Comparison of ENCODE assay signal across 26 cellular contexts in the genomic region with DNA sequence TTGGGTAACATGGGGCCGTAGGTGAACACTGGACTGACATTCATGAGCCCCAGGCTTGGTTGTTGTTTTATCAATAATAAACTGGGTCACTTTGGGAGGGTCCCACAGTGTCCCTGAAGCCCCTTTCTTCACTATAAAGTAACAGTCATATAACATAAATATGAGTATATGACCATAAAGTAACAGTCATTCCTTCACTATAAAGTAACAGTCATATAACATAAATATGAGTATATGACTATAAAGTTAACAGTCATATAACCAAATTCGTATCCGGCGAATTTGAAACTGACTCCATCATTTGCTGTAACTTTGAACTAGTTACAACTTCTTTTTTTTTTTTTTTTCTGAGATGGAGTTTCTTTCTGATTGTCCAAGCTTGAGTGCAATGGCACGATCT.
"Had no signal": no experiment of that assay in that cellular context is flagged by ENCODE, and none has a peak within 500 bp of the region (broad histone marks: within the 10 kb centered on the region; RNA-seq: fewer than 3 reads in every experiment).

No MANE protein-coding gene starts in this region.

- H3K4me1 ChIP-seq: adrenal gland, body of pancreas, colonic mucosa, esophagus squamous epithelium, gastroesophageal sphincter, heart right ventricle had no signal

- H3K36me3 ChIP-seq: adrenal gland, colonic mucosa, esophagus squamous epithelium, gastroesophageal sphincter, heart right ventricle had no signal

- H3K9me3 ChIP-seq: adrenal gland, body of pancreas, colonic mucosa, esophagus squamous epithelium, gastroesophageal sphincter, heart right ventricle had no signal

- H3K27ac Mint-ChIP-seq: activated CD4-positive, alpha-beta memory T cell treated with anti-CD3 and anti-CD28 coated beads, Interleukin-2, amount 10 ng/mL, durations not matched to agents 7 days and 5 days; activated CD4-positive, alpha-beta T cell treated with anti-CD3 and anti-CD28 coated beads, Interleukin-2, amount 10 ng/mL, durations not matched to agents 7 days and 5 days; activated naive CD4-positive, alpha-beta T cell treated with anti-CD3 and anti-CD28 coated beads, Interleukin-2, amount 10 ng/mL, durations not matched to agents 7 days and 5 days; activated naive CD8-positive, alpha-beta T cell treated with anti-CD3 and anti-CD28 coated beads for 36 hours; activated naive CD8-positive, alpha-beta T cell treated with anti-CD3 and anti-CD28 coated beads, Interleukin-2, amount 50 U/mL, for 24 hours; activated T-cell treated with anti-CD3 and anti-CD28 coated beads, Interleukin-2, amount 50 U/mL, for 24 hours; activated T-cell treated with anti-CD3 and anti-CD28 coated beads, Interleukin-2, amount 50 U/mL, for 72 hours had no signal

- ATAC-seq: activated naive CD8-positive, alpha-beta T cell treated with anti-CD3 and anti-CD28 coated beads, Interleukin-2, amount 50 U/mL, for 24 hours; body of pancreas; gastroesophageal sphincter; heart right ventricle had no signal

- DNase-seq: activated CD4-positive, alpha-beta memory T cell treated with anti-CD3 and anti-CD28 coated beads, Interleukin-2, amount 10 ng/mL, durations not matched to agents 7 days and 5 days; activated CD4-positive, alpha-beta T cell treated with anti-CD3 and anti-CD28 coated beads for 4 hours; activated CD4-positive, alpha-beta T cell treated with anti-CD3 and anti-CD28 coated beads, Interleukin-2, amount 10 ng/mL, durations not matched to agents 7 days and 5 days; activated CD4-positive, alpha-beta T cell treated with anti-CD3 and anti-CD28 coated beads, Interleukin-2, amount 50 U/mL, for 4 hours; activated CD8-positive, alpha-beta memory T cell treated with anti-CD3 and anti-CD28 coated beads, Interleukin-2, amount 50 U/mL, for 48 hours; activated effector memory CD4-positive, alpha-beta T cell treated with Interleukin-2 at 50 U/mL for 16 hours; activated gamma-delta T cell treated with Interleukin-2 at 50 U/mL for 16 hours; activated naive CD4-positive, alpha-beta T cell treated with anti-CD3 and anti-CD28 coated beads, Interleukin-2, amount 10 ng/mL, durations not matched to agents 7 days and 5 days; activated naive CD8-positive, alpha-beta T cell treated with anti-CD3 and anti-CD28 coated beads for 36 hours; activated naive CD8-positive, alpha-beta T cell treated with anti-CD3 and anti-CD28 coated beads, Interleukin-2, amount 50 U/mL, for 24 hours; activated T-cell treated with anti-CD3 and anti-CD28 coated beads for 4 hours; activated T-cell treated with anti-CD3 and anti-CD28 coated beads, Interleukin-2, amount 50 U/mL, for 24 hours; activated T-cell treated with anti-CD3 and anti-CD28 coated beads, Interleukin-2, amount 50 U/mL, for 72 hours; adrenal gland; amygdala; aorta; body of pancreas; central memory CD4-positive, alpha-beta T cell; cerebellar nuclear complex; colonic mucosa; effector CD8-positive, alpha-beta T cell; esophagus squamous epithelium; foreskin melanocyte; heart right ventricle; T-helper 2 cell had no signal

- H3K9me3 Mint-ChIP-seq: activated CD4-positive, alpha-beta memory T cell treated with anti-CD3 and anti-CD28 coated beads, Interleukin-2, amount 10 ng/mL, durations not matched to agents 7 days and 5 days; activated CD4-positive, alpha-beta T cell treated with anti-CD3 and anti-CD28 coated beads, Interleukin-2, amount 10 ng/mL, durations not matched to agents 7 days and 5 days; activated naive CD4-positive, alpha-beta T cell treated with anti-CD3 and anti-CD28 coated beads, Interleukin-2, amount 10 ng/mL, durations not matched to agents 7 days and 5 days; activated naive CD8-positive, alpha-beta T cell treated with anti-CD3 and anti-CD28 coated beads for 36 hours; activated naive CD8-positive, alpha-beta T cell treated with anti-CD3 and anti-CD28 coated beads, Interleukin-2, amount 50 U/mL, for 24 hours; activated T-cell treated with anti-CD3 and anti-CD28 coated beads, Interleukin-2, amount 50 U/mL, for 24 hours; activated T-cell treated with anti-CD3 and anti-CD28 coated beads, Interleukin-2, amount 50 U/mL, for 72 hours had no signal

- H3K36me3 Mint-ChIP-seq: activated naive CD4-positive, alpha-beta T cell treated with anti-CD3 and anti-CD28 coated beads, Interleukin-2, amount 10 ng/mL, durations not matched to agents 7 days and 5 days; activated naive CD8-positive, alpha-beta T cell treated with anti-CD3 and anti-CD28 coated beads for 36 hours had no signal

- H3K4me3 ChIP-seq: adrenal gland, body of pancreas, colonic mucosa, esophagus squamous epithelium, gastroesophageal sphincter, heart right ventricle had no signal
